In the genomic region with DNA sequence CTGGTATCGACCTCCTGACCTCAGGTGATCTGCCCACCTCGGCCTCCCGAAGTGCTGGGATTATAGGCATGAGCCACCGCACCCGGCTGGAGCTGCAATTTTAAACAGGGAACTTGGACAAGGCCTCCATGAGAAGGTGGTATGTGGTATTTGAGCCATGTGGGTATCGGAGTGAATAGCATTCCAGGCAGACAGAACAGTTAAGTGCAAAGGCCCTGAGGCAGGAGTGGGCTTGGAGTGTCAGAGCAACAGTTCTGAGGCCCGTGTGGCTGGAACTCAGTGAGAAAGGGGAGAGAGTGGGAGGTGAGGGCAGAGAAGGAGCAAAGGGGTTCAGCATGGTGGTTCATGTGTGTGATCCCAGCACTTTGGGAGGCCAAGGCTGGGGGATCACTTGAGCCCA, we compare ENCODE assay signal across 26 cellular contexts.
"Had no signal": no experiment of that assay in that cellular context is flagged by ENCODE, and none has a peak within 500 bp of the region (broad histone marks: within the 10 kb centered on the region; RNA-seq: fewer than 3 reads in every experiment).

No MANE protein-coding gene starts in this region.

- H3K9me3 Mint-ChIP-seq: mesothelial cell of epicardium; naive thymus-derived CD4-positive, alpha-beta T cell; stimulated activated naive CD8-positive, alpha-beta T cell treated with anti-CD3 and anti-CD28 coated beads, Interleukin-15, amount 100 ng/mL, for 72 hours had no signal

- H3K27ac ChIP-seq: dorsolateral prefrontal cortex, epithelial cell of prostate, gastroesophageal sphincter, heart left ventricle, hepatocyte, left lung, pancreas, prostate gland, right atrium auricular region, thyroid gland had no signal

- DNase-seq: dorsolateral prefrontal cortex; effector CD4-positive, alpha-beta T cell; foreskin fibroblast; heart left ventricle; left cardiac atrium; left lung; mesenchymal stem cell; naive thymus-derived CD4-positive, alpha-beta T cell; nephron progenitor cell; occipital lobe; pancreas; stimulated activated CD4-positive, alpha-beta T cell treated with anti-CD3 and anti-CD28 coated beads, Interleukin-12 subunit alpha, Interleukin-12 subunit beta, amount 100 ng/mL, for 4 hours; stimulated activated CD4-positive, alpha-beta T cell treated with anti-CD3 and anti-CD28 coated beads, Interleukin-1b, Interleukin-23, amount 100 ng/mL, for 48 hours; stimulated activated CD4-positive, alpha-beta T cell treated with anti-CD3 and anti-CD28 coated beads, Interleukin-4, amount 100 ng/mL, for 1 hour; stimulated activated CD8-positive, alpha-beta memory T cell treated with anti-CD3 and anti-CD28 coated beads, Interleukin-4, amount 100 ng/mL, for 48 hours; stimulated activated naive CD4-positive, alpha-beta T cell; stimulated activated naive CD8-positive, alpha-beta T cell treated with anti-CD3 and anti-CD28 coated beads, Interleukin-15, amount 100 ng/mL, for 72 hours; thyroid gland had no signal

- H3K4me3 Mint-ChIP-seq: nephron progenitor cell; stimulated activated naive CD8-positive, alpha-beta T cell treated with anti-CD3 and anti-CD28 coated beads, Interleukin-15, amount 100 ng/mL, for 72 hours had no signal

- H3K27ac Mint-ChIP-seq: mesothelial cell of epicardium; nephron progenitor cell; stimulated activated naive CD8-positive, alpha-beta T cell treated with anti-CD3 and anti-CD28 coated beads, Interleukin-15, amount 100 ng/mL, for 72 hours; type B pancreatic cell had no signal

- H3K36me3 ChIP-seq: pancreas, prostate gland, right atrium auricular region, thyroid gland had no signal

- H3K27me3 Mint-ChIP-seq: stimulated activated naive CD8-positive, alpha-beta T cell treated with anti-CD3 and anti-CD28 coated beads, Interleukin-15, amount 100 ng/mL, for 72 hours had no signal

- H3K4me3 ChIP-seq: dorsolateral prefrontal cortex, gastroesophageal sphincter, heart left ventricle, hepatocyte, left lung, pancreas, prostate gland, right atrium auricular region, smooth muscle cell, thyroid gland had no signal

- H3K27me3 ChIP-seq: dorsolateral prefrontal cortex, gastroesophageal sphincter, heart left ventricle, hepatocyte, left lung, pancreas, right atrium auricular region, thyroid gland had no signal

- H3K4me1 ChIP-seq: pancreas, prostate gland had no signal

- H3K9me3 ChIP-seq: gastroesophageal sphincter, heart left ventricle, left lung, pancreas, prostate gland, right atrium auricular region, thyroid gland had no signal
